11 cellular contexts compared by ENCODE assay signal in genomic region chr1:58249371-58249728, GRCh38.
A peak's percentile ranks its signal among the peaks of the same experiment; 100 is the strongest.
DNase-seq lines count a peak whose midpoint lies in the region; ATAC-seq and TF ChIP-seq lines count a peak whose summit lies in the region.
"Had no signal": no experiment of that assay in that cellular context is flagged by ENCODE, and none has a peak within 500 bp of the region (broad histone marks: within the 10 kb centered on the region; RNA-seq: fewer than 3 reads in every experiment).

No MANE protein-coding gene starts in this region.

- no peak for ATAC-seq in stimulated activated naive CD8-positive, alpha-beta T cell treated with anti-CD3 and anti-CD28 coated beads, Interleukin-15, amount 100 ng/mL, for 72 hours
- no peak for ATAC-seq in stimulated activated naive CD8-positive, alpha-beta T cell treated with anti-CD3 and anti-CD28 coated beads, Interleukin-15, Interleukin-2, amounts not matched to agents 100 U/mL and 50 U/mL, for 24 hours

- no peaks in the 10 kb centered on the region for H3K36me3 ChIP-seq in ectodermal cell (ENCODE audit: control insufficient read depth, insufficient read depth, low read length)
- no peaks in the 10 kb centered on the region for H3K36me3 ChIP-seq in vagina

- H3K27me3 ChIP-seq in ectodermal cell (ENCODE audit: control insufficient read depth, insufficient read depth, low read length, poor library complexity, severe bottlenecking) (peaks cover 23% of the 10 kb centered on the region), vagina (no peaks in the 10 kb centered on the region)

- no peak for TF ChIP-seq POLR2A in vagina (IDR thresholded peaks at IDR 0.05)

- peaks cover 13% of the 10 kb centered on the region for H3K4me1 ChIP-seq in ectodermal cell (ENCODE audit: control insufficient read depth, insufficient read depth, low read length)
- H3K4me1 ChIP-seq in vagina, result peaks cover 19% of the 10 kb centered on the region

- H3K27ac Mint-ChIP-seq in stimulated activated naive CD8-positive, alpha-beta T cell treated with anti-CD3 and anti-CD28 coated beads, Interleukin-15, amount 100 ng/mL, for 72 hours, result peak overlapping the region in 1 of 2 donors; percentile 31
- peak overlapping the region; percentile 91 for H3K27ac Mint-ChIP-seq in neural crest cell (ENCODE audit: unreplicated experiment)

- peak overlapping the region; percentile 60 to 93 for H3K4me3 Mint-ChIP-seq in stimulated activated naive CD8-positive, alpha-beta T cell treated with anti-CD3 and anti-CD28 coated beads, Interleukin-15, amount 100 ng/mL, for 72 hours
- peak overlapping the region; percentile 99 for H3K4me3 Mint-ChIP-seq in neural crest cell

- intact Hi-C loops in vagina (cut with DNase I), result no loop called here

- H3K4me3 ChIP-seq in ectodermal cell (ENCODE audit: insufficient read depth, low read depth, low read length), result peak overlapping the region; percentile 75
- peak overlapping the region; percentile 41 to 48 for H3K4me3 ChIP-seq in vagina

- H3K9me3 Mint-ChIP-seq in stimulated activated naive CD8-positive, alpha-beta T cell treated with anti-CD3 and anti-CD28 coated beads, Interleukin-15, amount 100 ng/mL, for 72 hours, result no peaks in the 10 kb centered on the region
- H3K9me3 Mint-ChIP-seq in neural crest cell, result no peaks in the 10 kb centered on the region

- H3K9me3 ChIP-seq in ectodermal cell (ENCODE audit: control insufficient read depth, low read length) (no peaks in the 10 kb centered on the region), vagina (no peaks in the 10 kb centered on the region)

- WGBS in ectodermal cell, 2 experiments, result 1% methylated on average over 15 of the region's 15 CpGs

- peaks cover 24% of the 10 kb centered on the region for H3K4me1 Mint-ChIP-seq in stimulated activated naive CD8-positive, alpha-beta T cell treated with anti-CD3 and anti-CD28 coated beads, Interleukin-15, amount 100 ng/mL, for 72 hours
- H3K4me1 Mint-ChIP-seq in neural crest cell, result peaks cover 38% of the 10 kb centered on the region

- H3K36me3 Mint-ChIP-seq in neural crest cell (ENCODE audit: low read depth), result no peaks in the 10 kb centered on the region

- DNase-seq in stimulated activated naive CD8-positive, alpha-beta T cell treated with anti-CD3 and anti-CD28 coated beads, Interleukin-15, amount 100 ng/mL, for 72 hours, result no peak
- no peak for DNase-seq in stimulated activated naive CD8-positive, alpha-beta T cell treated with anti-CD3 and anti-CD28 coated beads, Interleukin-15, Interleukin-2, amounts not matched to agents 100 U/mL and 50 U/mL, for 24 hours
- no peak for DNase-seq in neural crest cell (ENCODE audit: low read depth, low spot score)
- peak in 1 of 2 donors; percentile 52 for DNase-seq in vagina (ENCODE audit: extremely low spot score in 2 of 2)
- DNase-seq in putamen (ENCODE audit: low spot score), result no peak
- no peak for DNase-seq in globus pallidus (ENCODE audit: low spot score)
- DNase-seq in epidermal melanocyte (ENCODE audit: insufficient read length, low spot score), result no peak
- DNase-seq: activated CD4-positive, alpha-beta T cell treated with anti-CD3 and anti-CD28 coated beads, Interleukin-2, amount 50 U/mL, for 4 hours; NCI-H1092; small intestine had no signal

- TF ChIP-seq CTCF in neural crest cell (conservative IDR thresholded peaks at IDR 0.05), result no peak
- TF ChIP-seq CTCF in vagina (IDR thresholded peaks at IDR 0.05), result no peak

- no peak overlapping the region for H3K27ac ChIP-seq in ectodermal cell (ENCODE audit: insufficient read depth, low read depth, low read length, poor library complexity, severe bottlenecking)
- H3K27ac ChIP-seq in vagina, result no peak overlapping the region

- H3K27me3 Mint-ChIP-seq in stimulated activated naive CD8-positive, alpha-beta T cell treated with anti-CD3 and anti-CD28 coated beads, Interleukin-15, amount 100 ng/mL, for 72 hours, result peaks cover 56% of the 10 kb centered on the region
- H3K27me3 Mint-ChIP-seq in neural crest cell (ENCODE audit: low read depth), result peaks cover 19% of the 10 kb centered on the region
